8 cellular contexts compared by ENCODE assay signal in the genomic region with DNA sequence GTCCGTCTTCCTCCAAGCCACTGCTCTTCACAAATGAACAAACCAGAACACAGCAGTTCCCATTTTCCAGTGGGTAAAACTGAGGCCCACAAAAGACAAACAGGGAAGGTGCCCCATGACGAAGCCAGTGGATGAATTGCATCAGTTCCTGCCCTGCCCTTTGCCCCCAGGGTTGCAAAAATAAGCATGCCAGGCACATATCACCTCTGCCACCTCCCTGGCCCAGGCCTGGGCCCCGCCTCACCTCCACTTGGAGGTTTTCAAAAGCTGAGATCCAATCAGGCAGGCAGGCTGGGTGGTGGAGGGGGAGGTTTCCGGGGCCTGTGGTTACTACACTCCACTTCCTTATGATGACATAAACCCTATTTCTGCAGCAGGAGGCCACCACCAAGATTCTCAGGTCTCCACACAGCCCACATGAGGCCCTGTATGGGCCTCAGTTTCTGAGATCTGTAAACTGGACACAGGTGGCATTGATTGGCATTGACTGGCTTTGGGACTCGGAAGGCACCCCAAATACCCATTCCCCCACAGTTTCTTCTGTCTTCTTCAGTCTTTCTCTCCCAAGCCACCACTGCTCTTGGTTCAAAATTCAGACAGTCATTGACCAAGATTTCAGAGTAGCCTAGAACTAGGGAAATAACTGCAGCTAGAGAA. TPM values are rescaled to one million over a fixed set of nuclear protein-coding genes. Genes with fewer than 3 reads are reported as not detected.
DNase-seq lines count a peak whose midpoint lies in the region; ATAC-seq and TF ChIP-seq lines count a peak whose summit lies in the region.

No MANE protein-coding gene starts in this region.

- CTCF ChIA-PET in activated CD8-positive, alpha-beta memory T cell treated with anti-CD3 and anti-CD28 coated beads, Interleukin-2, amount 10 ng/mL, durations not matched to agents 7 days and 5 days (lab: Charles Lee) = interaction anchor here (1.0 to 11.9 kb wide), 8 partner anchors 9 to 397 kb away, joined by 3 to 146 read pairs (median 6); no protein-coding TSS in a partner anchor

- H3K27me3 Mint-ChIP-seq in activated CD8-positive, alpha-beta memory T cell treated with anti-CD3 and anti-CD28 coated beads, Interleukin-2, amount 10 ng/mL, durations not matched to agents 7 days and 5 days = no peaks in the 10 kb centered on the region

- peaks cover 74% of the 10 kb centered on the region for H3K4me1 Mint-ChIP-seq in activated CD8-positive, alpha-beta memory T cell treated with anti-CD3 and anti-CD28 coated beads, Interleukin-2, amount 10 ng/mL, durations not matched to agents 7 days and 5 days

- ATAC-seq in GM18519 (IDR thresholded peaks at IDR 0.05; ENCODE audit: low FRiP score, unreplicated experiment) = peak; percentile 33
- peak; percentile 55 for ATAC-seq in HG02943 (IDR thresholded peaks at IDR 0.05; ENCODE audit: low read depth, unreplicated experiment)
- peak; percentile 67 for ATAC-seq in activated CD8-positive, alpha-beta memory T cell treated with anti-CD3 and anti-CD28 coated beads, Interleukin-2, amount 10 ng/mL, durations not matched to agents 7 days and 5 days

- no peaks in the 10 kb centered on the region for H3K36me3 ChIP-seq in esophagus squamous epithelium

- TF ChIP-seq CTCF in esophagus squamous epithelium (IDR thresholded peaks at IDR 0.05) (no peak), coronary artery (IDR thresholded peaks at IDR 0.05) (no peak)

- H3K36me3 Mint-ChIP-seq in activated CD8-positive, alpha-beta memory T cell treated with anti-CD3 and anti-CD28 coated beads, Interleukin-2, amount 10 ng/mL, durations not matched to agents 7 days and 5 days = peaks cover 37% of the 10 kb centered on the region

- intact Hi-C loops in esophagus squamous epithelium (cut with DNase I) = no loop called here

- DNase-seq in NCI-H510A treated with DMSO at 0.1 percent for 48 hours (lab: John Stamatoyannopoulos, UW) (peak; percentile 58), esophagus squamous epithelium (lab: John Stamatoyannopoulos, UW) (peak; percentile 59), coronary artery (ENCODE audit: low spot score) (no peak), dedifferentiated amniotic fluid mesenchymal stem cell (ENCODE audit: extremely low spot score) (no peak)
- peak; percentile 97 for DNase-seq in activated CD8-positive, alpha-beta memory T cell treated with anti-CD3 and anti-CD28 coated beads, Interleukin-2, amount 10 ng/mL, durations not matched to agents 7 days and 5 days
- DNase-seq in stimulated activated CD4-positive, alpha-beta T cell treated with anti-CD3 and anti-CD28 coated beads, Interleukin-12 subunit alpha, Interleukin-12 subunit beta, amount 100 ng/mL, for 4 hours = peak; percentile 77

- H3K27ac ChIP-seq in esophagus squamous epithelium (peak overlapping the region in 3 of 4 donors; percentile 28 to 72 (median 53)), coronary artery (peak overlapping the region in 1 of 2 donors; percentile 9)

- peaks cover 14 to 85% (median 39%) of the 10 kb centered on the region in 3 donors for H3K4me1 ChIP-seq in esophagus squamous epithelium

- peaks cover 0 to 55% (median 0%) of the 10 kb centered on the region in 4 donors for H3K27me3 ChIP-seq in esophagus squamous epithelium

- 55 to 59% methylated on average over 3 to 4 of the region's 5 CpGs for WGBS in esophagus squamous epithelium, 2 donors

- no peak overlapping the region for H3K4me3 ChIP-seq in esophagus squamous epithelium
- no peak overlapping the region for H3K4me3 ChIP-seq in coronary artery

- H3K4me3 Mint-ChIP-seq in activated CD8-positive, alpha-beta memory T cell treated with anti-CD3 and anti-CD28 coated beads, Interleukin-2, amount 10 ng/mL, durations not matched to agents 7 days and 5 days = peak overlapping the region; percentile 91

- H3K9me3 Mint-ChIP-seq in activated CD8-positive, alpha-beta memory T cell treated with anti-CD3 and anti-CD28 coated beads, Interleukin-2, amount 10 ng/mL, durations not matched to agents 7 days and 5 days (ENCODE audit: low read depth) = no peaks in the 10 kb centered on the region

- peak overlapping the region; percentile 99 for H3K27ac Mint-ChIP-seq in activated CD8-positive, alpha-beta memory T cell treated with anti-CD3 and anti-CD28 coated beads, Interleukin-2, amount 10 ng/mL, durations not matched to agents 7 days and 5 days

- TF ChIP-seq POLR2A in esophagus squamous epithelium (IDR thresholded peaks at IDR 0.05) = peak in 1 of 4 donors; percentile 55

- no peaks in the 10 kb centered on the region for H3K9me3 ChIP-seq in esophagus squamous epithelium

RNA-seq across cellular contexts. Expression of a gene that starts 4.1 kb away (rescaled TPM):
- total RNA-seq in activated CD8-positive, alpha-beta memory T cell treated with anti-CD3 and anti-CD28 coated beads, Interleukin-2, amount 10 ng/mL, durations not matched to agents 7 days and 5 days = 100 to 1,000 TPM; 102 to 155 TPM
- total RNA-seq in esophagus squamous epithelium = 1 to 10 TPM in 2 of 4 donors, under 1 TPM in 2; 0.53 to 2.1 (median 1.0) TPM

Comparison
In these comparisons a context has a peak if more than half of its experiments do, and no peak if none do; other contexts are left out.
1. DNase-seq: peak in NCI-H510A treated with DMSO at 0.1 percent for 48 hours (single experiment), activated CD8-positive, alpha-beta memory T cell treated with anti-CD3 and anti-CD28 coated beads, Interleukin-2, amount 10 ng/mL, durations not matched to agents 7 days and 5 days (single experiment), esophagus squamous epithelium (single experiment) and stimulated activated CD4-positive, alpha-beta T cell treated with anti-CD3 and anti-CD28 coated beads, Interleukin-12 subunit alpha, Interleukin-12 subunit beta, amount 100 ng/mL, for 4 hours (single experiment); none in coronary artery (single experiment) and dedifferentiated amniotic fluid mesenchymal stem cell (single experiment).
2. RNA of a gene that starts 4.1 kb away (total RNA-seq): 102 to 155 TPM in activated CD8-positive, alpha-beta memory T cell treated with anti-CD3 and anti-CD28 coated beads, Interleukin-2, amount 10 ng/mL, durations not matched to agents 7 days and 5 days; 0.53 to 2.1 TPM in esophagus squamous epithelium; every median in the first group is over 10 times any median in the second.
3. Peak in every context shown above with its lines, with median percentiles within 50 percentile points of each other: ATAC-seq.